17 cellular contexts compared by ENCODE assay signal in the genomic region with DNA sequence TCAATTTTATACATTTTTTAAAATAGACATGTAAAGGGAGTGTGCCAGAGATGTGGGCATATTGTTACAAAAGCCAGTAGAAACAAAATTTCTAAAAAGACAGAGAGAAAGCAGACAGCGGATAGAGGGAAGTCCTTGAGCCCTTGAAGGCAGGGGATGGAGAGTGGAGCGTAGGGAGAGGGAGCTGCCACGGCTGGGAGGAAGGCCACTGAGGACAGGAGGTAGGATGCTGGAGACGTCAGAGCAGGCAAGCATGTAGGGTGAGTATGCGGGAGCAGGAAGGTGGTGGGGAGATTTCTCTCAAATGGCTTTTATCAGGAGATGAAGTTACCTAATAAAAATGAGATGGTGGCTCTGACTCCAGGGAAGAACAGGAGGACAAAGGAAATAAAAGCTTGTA. TPM values are rescaled to one million over a fixed set of nuclear protein-coding genes. Genes with fewer than 3 reads are reported as not detected.
DNase-seq lines count a peak whose midpoint lies in the region; ATAC-seq and TF ChIP-seq lines count a peak whose summit lies in the region.
"Had no signal": no experiment of that assay in that cellular context is flagged by ENCODE, and none has a peak within 500 bp of the region (broad histone marks: within the 10 kb centered on the region; RNA-seq: fewer than 3 reads in every experiment).

No MANE protein-coding gene starts in this region.

- no peaks in the 10 kb centered on the region for H3K9me3 Mint-ChIP-seq in activated CD8-positive, alpha-beta memory T cell treated with anti-CD3 and anti-CD28 coated beads, Interleukin-2, amount 10 ng/mL, durations not matched to agents 7 days and 5 days (ENCODE audit: low read depth)
- H3K9me3 Mint-ChIP-seq in activated naive CD4-positive, alpha-beta T cell treated with anti-CD3 and anti-CD28 coated beads, Interleukin-2, amount 10 ng/mL, durations not matched to agents 7 days and 5 days = no peaks in the 10 kb centered on the region
- H3K9me3 Mint-ChIP-seq in activated naive CD4-positive, alpha-beta T cell treated with anti-CD3 and anti-CD28 coated beads, Interleukin-2, amount 50 U/mL, for 72 hours = no peaks in the 10 kb centered on the region
- peaks cover 4% of the 10 kb centered on the region for H3K9me3 Mint-ChIP-seq in neural crest cell
- no peaks in the 10 kb centered on the region for H3K9me3 Mint-ChIP-seq in activated CD8-positive, alpha-beta T cell treated with anti-CD3 and anti-CD28 coated beads, Interleukin-2, amount 10 ng/mL, durations not matched to agents 7 days and 5 days (ENCODE audit: insufficient read depth)
- H3K9me3 Mint-ChIP-seq: CD4-positive, alpha-beta T cell; CD8-positive, alpha-beta T cell had no signal

- H3K4me3 Mint-ChIP-seq in activated CD8-positive, alpha-beta memory T cell treated with anti-CD3 and anti-CD28 coated beads, Interleukin-2, amount 10 ng/mL, durations not matched to agents 7 days and 5 days = no peak overlapping the region
- H3K4me3 Mint-ChIP-seq in activated naive CD4-positive, alpha-beta T cell treated with anti-CD3 and anti-CD28 coated beads, Interleukin-2, amount 10 ng/mL, durations not matched to agents 7 days and 5 days = no peak overlapping the region
- H3K4me3 Mint-ChIP-seq in neural crest cell = no peak overlapping the region
- H3K4me3 Mint-ChIP-seq in activated CD8-positive, alpha-beta T cell treated with anti-CD3 and anti-CD28 coated beads, Interleukin-2, amount 10 ng/mL, durations not matched to agents 7 days and 5 days = no peak overlapping the region
- H3K4me3 Mint-ChIP-seq: B cell; CD4-positive, alpha-beta T cell; CD8-positive, alpha-beta T cell had no signal

- no peaks in the 10 kb centered on the region for H3K27me3 Mint-ChIP-seq in activated CD8-positive, alpha-beta memory T cell treated with anti-CD3 and anti-CD28 coated beads, Interleukin-2, amount 10 ng/mL, durations not matched to agents 7 days and 5 days
- H3K27me3 Mint-ChIP-seq in activated naive CD4-positive, alpha-beta T cell treated with anti-CD3 and anti-CD28 coated beads, Interleukin-2, amount 10 ng/mL, durations not matched to agents 7 days and 5 days = peaks cover 7% of the 10 kb centered on the region
- no peaks in the 10 kb centered on the region for H3K27me3 Mint-ChIP-seq in neural crest cell (ENCODE audit: low read depth)
- H3K27me3 Mint-ChIP-seq in activated CD8-positive, alpha-beta T cell treated with anti-CD3 and anti-CD28 coated beads, Interleukin-2, amount 10 ng/mL, durations not matched to agents 7 days and 5 days (ENCODE audit: low read depth) = peaks cover 5% of the 10 kb centered on the region
- H3K27me3 Mint-ChIP-seq: B cell; CD4-positive, alpha-beta T cell had no signal

- H3K27ac Mint-ChIP-seq in activated CD8-positive, alpha-beta memory T cell treated with anti-CD3 and anti-CD28 coated beads, Interleukin-2, amount 10 ng/mL, durations not matched to agents 7 days and 5 days = no peak overlapping the region
- H3K27ac Mint-ChIP-seq in activated naive CD4-positive, alpha-beta T cell treated with anti-CD3 and anti-CD28 coated beads, Interleukin-2, amount 10 ng/mL, durations not matched to agents 7 days and 5 days = peak overlapping the region; percentile 29
- no peak overlapping the region for H3K27ac Mint-ChIP-seq in activated naive CD4-positive, alpha-beta T cell treated with anti-CD3 and anti-CD28 coated beads, Interleukin-2, amount 50 U/mL, for 72 hours
- peak overlapping the region; percentile 62 for H3K27ac Mint-ChIP-seq in neural crest cell (ENCODE audit: unreplicated experiment)
- no peak overlapping the region for H3K27ac Mint-ChIP-seq in activated CD8-positive, alpha-beta T cell treated with anti-CD3 and anti-CD28 coated beads, Interleukin-2, amount 10 ng/mL, durations not matched to agents 7 days and 5 days
- H3K27ac Mint-ChIP-seq: B cell; CD4-positive, alpha-beta T cell; CD8-positive, alpha-beta T cell had no signal

- DNase-seq in activated CD8-positive, alpha-beta memory T cell treated with anti-CD3 and anti-CD28 coated beads for 24 hours = peak; percentile 11
- no peak for DNase-seq in activated CD8-positive, alpha-beta memory T cell treated with anti-CD3 and anti-CD28 coated beads, Interleukin-2, amount 10 ng/mL, durations not matched to agents 7 days and 5 days
- no peak for DNase-seq in activated naive CD4-positive, alpha-beta T cell treated with anti-CD3 and anti-CD28 coated beads, Interleukin-2, amount 10 ng/mL, durations not matched to agents 7 days and 5 days
- no peak for DNase-seq in activated naive CD4-positive, alpha-beta T cell treated with anti-CD3 and anti-CD28 coated beads, Interleukin-2, amount 50 U/mL, for 72 hours (ENCODE audit: low spot score in 2 of 2)
- DNase-seq in neural crest cell (ENCODE audit: low read depth, low spot score) = no peak
- DNase-seq in activated CD8-positive, alpha-beta T cell treated with anti-CD3 and anti-CD28 coated beads, Interleukin-2, amount 10 ng/mL, durations not matched to agents 7 days and 5 days = no peak
- no peak for DNase-seq in NCI-H748 treated with DMSO at 0.1 percent for 48 hours (lab: John Stamatoyannopoulos, UW)
- DNase-seq: AML-193; Caco-2; Calu3; CD4-positive, alpha-beta T cell; CD8-positive, alpha-beta T cell; DMS79 treated with DMSO at 0.1 percent for 48 hours; GF-D8 had no signal

- ATAC-seq in activated CD8-positive, alpha-beta memory T cell treated with anti-CD3 and anti-CD28 coated beads, Interleukin-2, amount 10 ng/mL, durations not matched to agents 7 days and 5 days = no peak
- ATAC-seq in activated naive CD4-positive, alpha-beta T cell treated with anti-CD3 and anti-CD28 coated beads, Interleukin-2, amount 50 U/mL, for 72 hours = no peak
- ATAC-seq in activated CD8-positive, alpha-beta T cell treated with anti-CD3 and anti-CD28 coated beads, Interleukin-2, amount 10 ng/mL, durations not matched to agents 7 days and 5 days = no peak
- ATAC-seq: A549; CD8-positive, alpha-beta T cell had no signal

- H3K36me3 Mint-ChIP-seq in activated CD8-positive, alpha-beta memory T cell treated with anti-CD3 and anti-CD28 coated beads, Interleukin-2, amount 10 ng/mL, durations not matched to agents 7 days and 5 days = no peaks in the 10 kb centered on the region
- no peaks in the 10 kb centered on the region for H3K36me3 Mint-ChIP-seq in activated naive CD4-positive, alpha-beta T cell treated with anti-CD3 and anti-CD28 coated beads, Interleukin-2, amount 10 ng/mL, durations not matched to agents 7 days and 5 days
- peaks cover 0 to 4% of the 10 kb centered on the region in 2 donors for H3K36me3 Mint-ChIP-seq in activated naive CD4-positive, alpha-beta T cell treated with anti-CD3 and anti-CD28 coated beads, Interleukin-2, amount 50 U/mL, for 72 hours
- peaks cover 6% of the 10 kb centered on the region for H3K36me3 Mint-ChIP-seq in neural crest cell (ENCODE audit: low read depth)
- no peaks in the 10 kb centered on the region for H3K36me3 Mint-ChIP-seq in activated CD8-positive, alpha-beta T cell treated with anti-CD3 and anti-CD28 coated beads, Interleukin-2, amount 10 ng/mL, durations not matched to agents 7 days and 5 days (ENCODE audit: low read depth)
- H3K36me3 Mint-ChIP-seq: CD8-positive, alpha-beta T cell had no signal

- CTCF ChIA-PET in activated CD8-positive, alpha-beta memory T cell treated with anti-CD3 and anti-CD28 coated beads, Interleukin-2, amount 10 ng/mL, durations not matched to agents 7 days and 5 days (lab: Charles Lee) = interaction anchor here (1.0 to 2.2 kb wide), 3 partner anchors 11 to 113 kb away, joined by 3 to 9 read pairs (median 5); no protein-coding TSS in a partner anchor
- CTCF ChIA-PET in activated naive CD4-positive, alpha-beta T cell treated with anti-CD3 and anti-CD28 coated beads, Interleukin-2, amount 10 ng/mL, durations not matched to agents 7 days and 5 days (lab: Charles Lee) = interaction anchor here (0.6 to 1.3 kb wide), 2 partner anchors 70 to 258 kb away, joined by 3 read pairs; no protein-coding TSS in a partner anchor
- CTCF ChIA-PET in activated CD8-positive, alpha-beta T cell treated with anti-CD3 and anti-CD28 coated beads, Interleukin-2, amount 10 ng/mL, durations not matched to agents 7 days and 5 days (lab: Charles Lee) = interaction anchor here (0.7 kb wide), 1 partner anchor 23 kb away, joined by 3 read pairs; no protein-coding TSS in a partner anchor

- TF ChIP-seq CTCF in neural crest cell (conservative IDR thresholded peaks at IDR 0.05) = no peak

- POLR2A ChIA-PET in activated CD8-positive, alpha-beta T cell treated with anti-CD3 and anti-CD28 coated beads, Interleukin-2, amount 10 ng/mL, durations not matched to agents 7 days and 5 days (lab: Charles Lee) = no interaction called here

- peaks cover 4% of the 10 kb centered on the region for H3K4me1 Mint-ChIP-seq in activated CD8-positive, alpha-beta memory T cell treated with anti-CD3 and anti-CD28 coated beads, Interleukin-2, amount 10 ng/mL, durations not matched to agents 7 days and 5 days
- peaks cover 16% of the 10 kb centered on the region for H3K4me1 Mint-ChIP-seq in activated naive CD4-positive, alpha-beta T cell treated with anti-CD3 and anti-CD28 coated beads, Interleukin-2, amount 10 ng/mL, durations not matched to agents 7 days and 5 days
- H3K4me1 Mint-ChIP-seq in neural crest cell = no peaks in the 10 kb centered on the region
- peaks cover 8% of the 10 kb centered on the region for H3K4me1 Mint-ChIP-seq in activated CD8-positive, alpha-beta T cell treated with anti-CD3 and anti-CD28 coated beads, Interleukin-2, amount 10 ng/mL, durations not matched to agents 7 days and 5 days (ENCODE audit: low read depth)

RNA-seq across cellular contexts. Expression of a gene that starts 24.0 kb away (rescaled TPM):
- 100 to 1,000 TPM; 634 to 820 TPM for total RNA-seq in activated CD8-positive, alpha-beta memory T cell treated with anti-CD3 and anti-CD28 coated beads, Interleukin-2, amount 10 ng/mL, durations not matched to agents 7 days and 5 days
- 100 to 1,000 TPM; 435 to 901 TPM for total RNA-seq in activated naive CD4-positive, alpha-beta T cell treated with anti-CD3 and anti-CD28 coated beads, Interleukin-2, amount 50 U/mL, for 72 hours
- 999 and 1,068 TPM in 2 replicates for total RNA-seq in neural crest cell
- total RNA-seq in activated CD8-positive, alpha-beta T cell treated with anti-CD3 and anti-CD28 coated beads, Interleukin-2, amount 10 ng/mL, durations not matched to agents 7 days and 5 days = 100 to 1,000 TPM; 665 to 686 TPM

RNA-seq across cellular contexts. Expression of a gene that starts 41.9 kb away (rescaled TPM):
- 1 to 10 TPM; 3.6 to 8.6 TPM for total RNA-seq in activated CD8-positive, alpha-beta memory T cell treated with anti-CD3 and anti-CD28 coated beads, Interleukin-2, amount 10 ng/mL, durations not matched to agents 7 days and 5 days
- total RNA-seq in activated naive CD4-positive, alpha-beta T cell treated with anti-CD3 and anti-CD28 coated beads, Interleukin-2, amount 50 U/mL, for 72 hours = not detected
- total RNA-seq in neural crest cell = not detected in 2 replicates
- under 1 TPM; 0.95 to 0.99 TPM for total RNA-seq in activated CD8-positive, alpha-beta T cell treated with anti-CD3 and anti-CD28 coated beads, Interleukin-2, amount 10 ng/mL, durations not matched to agents 7 days and 5 days
- total RNA-seq: A172, Caco-2, Calu3 had no signal

Comparison
In these comparisons a context has a peak if more than half of its experiments do, and no peak if none do; other contexts are left out.
1. H3K27ac Mint-ChIP-seq: peak in activated naive CD4-positive, alpha-beta T cell treated with anti-CD3 and anti-CD28 coated beads, Interleukin-2, amount 10 ng/mL, durations not matched to agents 7 days and 5 days (single experiment) and neural crest cell (single experiment); none in activated CD8-positive, alpha-beta memory T cell treated with anti-CD3 and anti-CD28 coated beads, Interleukin-2, amount 10 ng/mL, durations not matched to agents 7 days and 5 days (single experiment), activated naive CD4-positive, alpha-beta T cell treated with anti-CD3 and anti-CD28 coated beads, Interleukin-2, amount 50 U/mL, for 72 hours (0 of 2) and activated CD8-positive, alpha-beta T cell treated with anti-CD3 and anti-CD28 coated beads, Interleukin-2, amount 10 ng/mL, durations not matched to agents 7 days and 5 days (single experiment).